ENCODE assay signal across 8 cellular contexts in the genomic region with DNA sequence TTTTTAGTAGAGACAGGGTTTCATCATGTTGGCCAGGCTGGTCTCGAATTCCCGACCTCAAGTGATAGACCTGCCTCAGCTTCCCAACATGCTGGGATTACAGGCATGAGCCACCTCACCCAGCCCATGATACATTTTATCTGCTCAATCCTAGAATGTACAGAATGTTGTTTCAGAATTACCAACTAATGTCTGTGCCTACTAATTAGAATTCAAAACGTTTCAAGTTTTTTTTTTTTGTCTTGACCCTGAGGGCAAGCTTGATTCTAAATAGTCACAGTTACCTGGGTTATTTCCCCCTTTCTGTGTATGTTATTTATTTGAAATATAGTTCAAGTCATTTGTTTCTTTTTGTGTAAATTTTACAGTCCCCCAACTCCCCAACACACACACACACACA.
"Had no signal": no experiment of that assay in that cellular context is flagged by ENCODE, and none has a peak within 500 bp of the region (broad histone marks: within the 10 kb centered on the region; RNA-seq: fewer than 3 reads in every experiment).

No MANE protein-coding gene starts in this region.

- H2AFZ ChIP-seq: GM23248, GM23338 had no signal

- H3K27ac ChIP-seq: GM23248 had no signal

- H3K9ac ChIP-seq: GM23248 had no signal

- H3K4me3 Mint-ChIP-seq: GM23338, H9, HFFc6 had no signal

- H3K27ac Mint-ChIP-seq: GM23338 had no signal

- H3K9me3 ChIP-seq: HAP-1 had no signal

- H3K9me3 Mint-ChIP-seq: GM23338, H9, HFFc6 had no signal

- H3K4me2 ChIP-seq: GM23338 had no signal

- DNase-seq: GM23248, GOT3, H7, H9, HCEC 1CT, HFFc6 had no signal

- H3K4me3 ChIP-seq: GM23248, GM23338, HAP-1 had no signal

- H3K36me3 ChIP-seq: HAP-1 had no signal
